In the genomic region with DNA sequence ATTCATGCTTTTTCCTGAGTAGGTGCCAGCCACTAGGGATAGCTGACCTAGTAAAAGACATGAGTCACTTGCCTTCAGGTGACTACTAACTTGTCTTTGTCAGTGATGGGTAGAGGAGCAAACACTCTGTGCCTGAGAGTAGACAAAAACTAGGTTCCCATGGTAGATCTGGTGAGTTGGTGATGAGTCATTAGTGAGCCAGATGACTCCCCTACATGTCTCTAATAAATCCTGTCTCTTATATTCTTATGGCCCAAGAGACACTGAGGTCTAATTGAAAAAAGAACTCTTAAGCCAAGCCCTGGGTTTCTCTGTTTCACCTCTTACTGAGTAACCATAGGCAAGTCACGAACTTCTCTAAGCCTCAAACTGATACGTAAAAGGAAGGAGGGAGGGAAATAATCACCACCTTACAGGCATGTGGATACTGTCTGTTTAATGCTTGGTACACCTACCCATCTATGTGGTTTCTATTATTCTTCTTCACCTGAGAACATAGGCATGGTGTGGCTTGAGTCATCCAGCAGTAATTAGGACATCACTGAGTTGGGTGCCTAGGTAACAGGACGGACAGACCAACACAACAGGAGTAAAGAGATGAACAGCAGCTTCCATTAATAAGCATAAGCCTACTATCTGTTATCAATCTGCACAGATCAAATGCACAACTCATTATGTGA, we compare ENCODE assay signal across 8 cellular contexts. TPM values are rescaled to one million over a fixed set of nuclear protein-coding genes. Genes with fewer than 3 reads are reported as not detected.
DNase-seq lines count a peak whose midpoint lies in the region; ATAC-seq and TF ChIP-seq lines count a peak whose summit lies in the region.

No MANE protein-coding gene starts in this region.

- no peaks in the 10 kb centered on the region for H3K9me3 Mint-ChIP-seq in Calu3 (ENCODE audit: low read depth, unreplicated experiment)

- 87 to 96% (median 93%) methylated on average over 3 of the region's 3 CpGs for WGBS in psoas muscle, 3 donors
- 81 to 93% (median 90%) methylated on average over 3 of the region's 3 CpGs for WGBS in ovary, 3 donors
- 86 to 96% methylated on average over 3 of the region's 3 CpGs for whole genome bisulfite sequencing in body of pancreas, 2 donors

- CTCF ChIA-PET in Calu3 (lab: Charles Lee) = no interaction called here

- peaks cover 41% of the 10 kb centered on the region for H3K4me1 ChIP-seq in psoas muscle
- H3K4me1 ChIP-seq in ovary (ENCODE audit: insufficient read depth) = peaks cover 2% of the 10 kb centered on the region
- no peaks in the 10 kb centered on the region for H3K4me1 ChIP-seq in body of pancreas

- H3K27me3 ChIP-seq in psoas muscle (ENCODE audit: insufficient read depth in 3 of 3, low read length in 2 of 3) (no peaks in the 10 kb centered on the region), ovary (no peaks in the 10 kb centered on the region), body of pancreas (no peaks in the 10 kb centered on the region)

- no peaks in the 10 kb centered on the region for H3K9me3 ChIP-seq in psoas muscle
- no peaks in the 10 kb centered on the region for H3K9me3 ChIP-seq in ovary
- no peaks in the 10 kb centered on the region for H3K9me3 ChIP-seq in body of pancreas

- H3K27ac ChIP-seq in psoas muscle (peak overlapping the region; percentile 79), ovary (no peak overlapping the region), body of pancreas (no peak overlapping the region)

- H3K4me1 Mint-ChIP-seq in Calu3 (ENCODE audit: low read depth, unreplicated experiment) = peaks cover 11% of the 10 kb centered on the region

- H3K4me3 ChIP-seq in choroid plexus epithelial cell (ENCODE audit: low read depth, low read length) (no peak overlapping the region), psoas muscle (no peak overlapping the region), ovary (no peak overlapping the region), body of pancreas (no peak overlapping the region)

- H3K27me3 Mint-ChIP-seq in Calu3 (ENCODE audit: unreplicated experiment) = no peaks in the 10 kb centered on the region

- intact Hi-C loops in Calu3 (cut with micrococcal nuclease; ENCODE audit: unreplicated experiment) = no loop called here
- intact Hi-C loops in psoas muscle (cut with DNase I) = no loop called here
- intact Hi-C loops in ovary (cut with DNase I) = no loop called here
- intact Hi-C loops in body of pancreas (cut with DNase I) = no loop called here

- TF ChIP-seq POLR2A in ovary (IDR thresholded peaks at IDR 0.05) (no peak), body of pancreas (IDR thresholded peaks at IDR 0.05) (no peak)

- peak overlapping the region; percentile 29 for H3K27ac Mint-ChIP-seq in Calu3 (ENCODE audit: unreplicated experiment)

- TF ChIP-seq CTCF in Calu3 (IDR thresholded peaks at IDR 0.05; ENCODE audit: unreplicated experiment) (no peak), choroid plexus epithelial cell (conservative IDR thresholded peaks at IDR 0.05; ENCODE audit: low read depth, low read length) (no peak), psoas muscle (IDR thresholded peaks at IDR 0.05) (no peak), ovary (IDR thresholded peaks at IDR 0.05) (no peak), body of pancreas (IDR thresholded peaks at IDR 0.05) (no peak)

- H3K36me3 Mint-ChIP-seq in Calu3 (ENCODE audit: insufficient read depth, unreplicated experiment) = peaks cover 80% of the 10 kb centered on the region

- no peak overlapping the region for H3K4me3 Mint-ChIP-seq in Calu3 (ENCODE audit: low read depth, unreplicated experiment)

- DNase-seq in Calu3 = no peak
- DNase-seq in M059J (ENCODE audit: low read depth) = peak; percentile 100
- peak; percentile 96 for DNase-seq in choroid plexus epithelial cell (ENCODE audit: low read depth)
- no peak for DNase-seq in psoas muscle
- DNase-seq in ovary = no peak
- no peak for DNase-seq in body of pancreas

- no TSS peak for BruUV-seq in Calu3 (replicated peaks; lab: Mats Ljungman, UMichigan)

- TF ChIP-seq EP300 in ovary (IDR thresholded peaks at IDR 0.05) = no peak

- peaks cover 0 to 95% of the 10 kb centered on the region in 2 donors for H3K36me3 ChIP-seq in psoas muscle (ENCODE audit: insufficient read depth in 1 of 2, low read depth in 1 of 2)
- no peaks in the 10 kb centered on the region for H3K36me3 ChIP-seq in ovary
- H3K36me3 ChIP-seq in body of pancreas (replicated peaks in 1 of 2; ENCODE audit: insufficient read depth in 1 of 2, low read depth in 2 of 2) = peaks cover 9 to 25% of the 10 kb centered on the region in 2 donors

- peak; percentile 75 to 78 (median 77) for ATAC-seq in psoas muscle
- no peak for ATAC-seq in GM19035 (IDR thresholded peaks at IDR 0.05; ENCODE audit: unreplicated experiment)
- ATAC-seq in GM19452 (IDR thresholded peaks at IDR 0.05; ENCODE audit: unreplicated experiment) = no peak
- no peak for ATAC-seq in body of pancreas

RNA-seq across cellular contexts. Expression of a gene that starts 20.3 kb away (rescaled TPM):
- total RNA-seq in Calu3 (2022) = 39.9 and 42.2 TPM in 2 replicates
- total RNA-seq in M059J (2014; rRNA removed; shearing (Covaris generic)) = 13.7 and 23.4 TPM in 2 replicates
- total RNA-seq in psoas muscle = 1 to 10 TPM; 3.2 to 8.4 (median 5.4) TPM
- polyA plus RNA-seq in psoas muscle = 1 to 10 TPM; 1.2 to 4.8 (median 3.0) TPM
- 10 to 100 TPM in 6 of 7 donors, 1 to 10 TPM in 1; 5.6 to 25.1 (median 12.4) TPM for total RNA-seq in ovary
- 1 to 10 TPM; 3.1 to 7.4 TPM for polyA plus RNA-seq in ovary
- 1 to 10 TPM; 8.3 to 9.9 TPM for total RNA-seq in body of pancreas

RNA-seq across cellular contexts. Expression of a gene that starts 25.9 kb away (rescaled TPM):
- total RNA-seq in Calu3 (2022) (159 and 173 TPM in 2 replicates), psoas muscle (100 to 1,000 TPM in 2 of 4 donors, 10 to 100 TPM in 2; 89.5 to 104 (median 97.8) TPM), ovary (100 to 1,000 TPM in 1 of 7 donors, 10 to 100 TPM in 6; 52.1 to 113 (median 90.1) TPM), body of pancreas (10 to 100 TPM; 28.3 to 36.3 TPM)
- total RNA-seq in M059J (2014; rRNA removed; shearing (Covaris generic)) = 116 and 136 TPM in 2 replicates
- polyA plus RNA-seq in psoas muscle (10 to 100 TPM; 35.6 to 89.2 (median 36.3) TPM), ovary (100 to 1,000 TPM in 1 of 2 donors, 10 to 100 TPM in 1; 69.4 to 171 TPM)

Comparison
In these comparisons a context has a peak if more than half of its experiments do, and no peak if none do; other contexts are left out.
1. DNase-seq: peak in M059J (single experiment) and choroid plexus epithelial cell (single experiment); none in Calu3 (single experiment), psoas muscle (0 of 2), ovary (0 of 5) and body of pancreas (0 of 4).
2. ATAC-seq: peak in psoas muscle (4 of 4); none in GM19035 (single experiment), GM19452 (single experiment) and body of pancreas (single experiment).